Comparison of ENCODE assay signal across 28 cellular contexts in the genomic region with DNA sequence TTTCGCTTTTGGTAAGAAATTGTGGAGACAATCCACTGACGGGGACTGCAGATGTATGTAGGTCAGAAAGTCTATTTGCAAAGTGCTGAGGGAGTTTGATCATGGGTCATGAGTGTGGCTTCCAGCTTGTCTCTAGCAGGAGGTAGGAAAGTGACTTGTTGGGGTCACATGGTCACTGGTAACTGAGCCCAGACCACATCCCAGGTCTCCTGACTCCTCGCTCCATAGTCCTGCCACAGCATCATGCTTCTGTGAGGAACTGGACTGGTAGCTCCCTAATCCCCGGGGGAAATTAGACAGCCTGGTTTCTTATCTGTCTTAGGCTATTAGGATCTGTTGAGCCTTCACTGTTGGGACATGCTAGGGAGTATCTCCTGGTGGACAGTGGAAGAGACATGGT.
"Had no signal": no experiment of that assay in that cellular context is flagged by ENCODE, and none has a peak within 500 bp of the region (broad histone marks: within the 10 kb centered on the region; RNA-seq: fewer than 3 reads in every experiment).

No MANE protein-coding gene starts in this region.

- H3K27ac ChIP-seq: adrenal gland, body of pancreas, cardiac muscle cell, colonic mucosa, epithelial cell of prostate, esophagus squamous epithelium had no signal

- H3K36me3 ChIP-seq: adrenal gland, colonic mucosa, esophagus squamous epithelium had no signal

- DNase-seq: activated CD4-positive, alpha-beta memory T cell treated with anti-CD3 and anti-CD28 coated beads for 36 hours; activated CD4-positive, alpha-beta T cell treated with anti-CD3 and anti-CD28 coated beads for 36 hours; activated CD4-positive, alpha-beta T cell treated with anti-CD3 and anti-CD28 coated beads, Interleukin-2, amount 10 ng/mL, durations not matched to agents 24 days and 14 days; activated CD4-positive, CD25-positive, alpha-beta regulatory T cell; activated CD4-positive, CD25-positive, alpha-beta regulatory T cell treated with anti-CD3 and anti-CD28 coated beads, Interleukin-2, amount 50 U/mL, for 72 hours; activated CD8-positive, alpha-beta memory T cell treated with anti-CD3 and anti-CD28 coated beads, Interleukin-2, amount 10 ng/mL, durations not matched to agents 7 days and 5 days; activated CD8-positive, alpha-beta memory T cell treated with anti-CD3 and anti-CD28 coated beads, Interleukin-2, amount 50 U/mL, for 4 hours; activated CD8-positive, alpha-beta T cell treated with anti-CD3 and anti-CD28 coated beads, Interleukin-2, amount 10 ng/mL, durations not matched to agents 7 days and 5 days; activated effector memory CD4-positive, alpha-beta T cell treated with anti-CD3 and anti-CD28 coated beads, Interleukin-2, amount 50 U/mL, for 16 hours; activated naive CD4-positive, alpha-beta T cell treated with anti-CD3 and anti-CD28 coated beads for 36 hours; activated naive CD8-positive, alpha-beta T cell treated with anti-CD3 and anti-CD28 coated beads for 36 hours; activated naive CD8-positive, alpha-beta T cell treated with anti-CD3 and anti-CD28 coated beads, Interleukin-2, amount 50 U/mL, for 24 hours; activated T-cell treated with anti-CD3 and anti-CD28 coated beads, Interleukin-2, amount 50 U/mL, for 1 hour; activated T-cell treated with anti-CD3 and anti-CD28 coated beads, Interleukin-2, amount 50 U/mL, for 48 hours; adrenal gland; amygdala; aorta; body of pancreas; central memory CD4-positive, alpha-beta T cell; cerebellar nuclear complex; colonic mucosa; effector CD8-positive, alpha-beta T cell; esophagus squamous epithelium; foreskin melanocyte; head of caudate nucleus; T-helper 2 cell had no signal

- H3K4me3 ChIP-seq: adrenal gland, body of pancreas, cardiac muscle cell, colonic mucosa, esophagus squamous epithelium had no signal

- H3K4me1 ChIP-seq: adrenal gland, body of pancreas, colonic mucosa, esophagus squamous epithelium had no signal

- ATAC-seq: activated CD4-positive, alpha-beta T cell treated with anti-CD3 and anti-CD28 coated beads for 36 hours; activated CD8-positive, alpha-beta memory T cell treated with anti-CD3 and anti-CD28 coated beads, Interleukin-2, amount 10 ng/mL, durations not matched to agents 7 days and 5 days; activated CD8-positive, alpha-beta T cell treated with anti-CD3 and anti-CD28 coated beads, Interleukin-2, amount 10 ng/mL, durations not matched to agents 7 days and 5 days; activated naive CD8-positive, alpha-beta T cell treated with anti-CD3 and anti-CD28 coated beads, Interleukin-2, amount 50 U/mL, for 24 hours; body of pancreas had no signal

- H3K27me3 ChIP-seq: adrenal gland, body of pancreas, cardiac muscle cell, colonic mucosa had no signal

- H3K9me3 ChIP-seq: adrenal gland, body of pancreas, colonic mucosa, esophagus squamous epithelium had no signal
